ENCODE assay signal across 8 cellular contexts in genomic region chr20:23363257-23363649, GRCh38. TPM values are rescaled to one million over a fixed set of nuclear protein-coding genes. Genes with fewer than 3 reads are reported as not detected.
A peak's percentile ranks its signal among the peaks of the same experiment; 100 is the strongest.
DNase-seq lines count a peak whose midpoint lies in the region; ATAC-seq, FAIRE-seq and TF ChIP-seq lines count a peak whose summit lies in the region.

No MANE protein-coding gene starts in this region.

- POLR2A ChIA-PET in activated naive CD8-positive, alpha-beta T cell treated with anti-CD3 and anti-CD28 coated beads, Interleukin-2, amount 10 ng/mL, durations not matched to agents 7 days and 5 days (lab: Charles Lee): no interaction called here

- no peaks in the 10 kb centered on the region for H3K27me3 Mint-ChIP-seq in T-helper 2 cell treated with Interferon-gamma antibody and Interleukin-4, amounts not matched to agents 5 μg/mL and 100 μg/mL, for 36 hours (ENCODE audit: low read depth)
- no peaks in the 10 kb centered on the region for H3K27me3 Mint-ChIP-seq in activated naive CD8-positive, alpha-beta T cell treated with anti-CD3 and anti-CD28 coated beads, Interleukin-2, amount 10 ng/mL, durations not matched to agents 7 days and 5 days

- WGBS in testis, 2 donors: 40 to 41% methylated on average over 4 of the region's 4 CpGs

- peak overlapping the region; percentile 78 for H3K4me3 ChIP-seq in iPS-18c (ENCODE audit: insufficient read depth, low read depth, low read length)
- peak overlapping the region in 1 of 2 donors; percentile 94 for H3K4me3 ChIP-seq in testis

- FAIRE-seq in D721Med (lab: Jason Lieb, UNC): no peak

- peak overlapping the region; percentile 90 to 97 for H3K27ac ChIP-seq in testis

- no peaks in the 10 kb centered on the region for H3K9me3 Mint-ChIP-seq in T-helper 2 cell treated with Interferon-gamma antibody and Interleukin-4, amounts not matched to agents 5 μg/mL and 100 μg/mL, for 36 hours
- no peaks in the 10 kb centered on the region for H3K9me3 Mint-ChIP-seq in activated naive CD8-positive, alpha-beta T cell treated with anti-CD3 and anti-CD28 coated beads, Interleukin-2, amount 10 ng/mL, durations not matched to agents 7 days and 5 days

- no peak for TF ChIP-seq POLR2A in testis (IDR thresholded peaks at IDR 0.05)

- no peak for ATAC-seq in activated naive CD8-positive, alpha-beta T cell treated with anti-CD3 and anti-CD28 coated beads, Interleukin-2, amount 10 ng/mL, durations not matched to agents 7 days and 5 days (ENCODE audit: low read depth)

- intact Hi-C loops in testis (cut with DNase I; ENCODE audit: low total_unique reads): loop anchor here (5.0 kb wide), 1 partner anchor 59 kb away; the partner anchor contains the start of gene NAPB

- no peaks in the 10 kb centered on the region for H3K9me3 ChIP-seq in iPS-18c (ENCODE audit: control insufficient read depth, insufficient read depth, low read length)
- H3K9me3 ChIP-seq in testis: no peaks in the 10 kb centered on the region

- no peak for TF ChIP-seq CTCF in testis (IDR thresholded peaks at IDR 0.05)
- no peak for TF ChIP-seq CTCF in D721Med (IDR thresholded peaks at IDR 0.05; ENCODE audit: insufficient read depth, missing control alignments)

- H3K36me3 ChIP-seq in testis (ENCODE audit: low read depth, missing control alignments): no peaks in the 10 kb centered on the region

- H3K27me3 ChIP-seq in testis: no peaks in the 10 kb centered on the region

- H3K4me1 ChIP-seq in testis: peaks cover 62% of the 10 kb centered on the region

- H3K27ac Mint-ChIP-seq in T-helper 2 cell treated with Interferon-gamma antibody and Interleukin-4, amounts not matched to agents 5 μg/mL and 100 μg/mL, for 36 hours: peak overlapping the region; percentile 95
- H3K27ac Mint-ChIP-seq in activated naive CD8-positive, alpha-beta T cell treated with anti-CD3 and anti-CD28 coated beads, Interleukin-2, amount 10 ng/mL, durations not matched to agents 7 days and 5 days: peak overlapping the region; percentile 94

- peaks cover 28% of the 10 kb centered on the region for H3K36me3 Mint-ChIP-seq in T-helper 2 cell treated with Interferon-gamma antibody and Interleukin-4, amounts not matched to agents 5 μg/mL and 100 μg/mL, for 36 hours (ENCODE audit: low read depth)
- H3K36me3 Mint-ChIP-seq in activated naive CD8-positive, alpha-beta T cell treated with anti-CD3 and anti-CD28 coated beads, Interleukin-2, amount 10 ng/mL, durations not matched to agents 7 days and 5 days: peaks cover 25% of the 10 kb centered on the region

- DNase-seq in T-helper 2 cell treated with Interferon-gamma antibody and Interleukin-4, amounts not matched to agents 5 μg/mL and 100 μg/mL, for 36 hours (ENCODE audit: low spot score): no peak
- no peak for DNase-seq in T-helper 2 cell
- no peak for DNase-seq in activated naive CD8-positive, alpha-beta T cell treated with anti-CD3 and anti-CD28 coated beads, Interleukin-2, amount 10 ng/mL, durations not matched to agents 7 days and 5 days
- DNase-seq in testis: peak; percentile 34
- DNase-seq in D721Med (ENCODE audit: insufficient read length, low spot score): no peak
- no peak for DNase-seq in LoVo (ENCODE audit: low spot score)
- no peak for DNase-seq in NCI-H146 treated with DMSO at 0.1 percent for 48 hours (lab: John Stamatoyannopoulos, UW; ENCODE audit: unreplicated experiment)

- H3K4me1 Mint-ChIP-seq in T-helper 2 cell treated with Interferon-gamma antibody and Interleukin-4, amounts not matched to agents 5 μg/mL and 100 μg/mL, for 36 hours (ENCODE audit: low read depth): peaks cover 50% of the 10 kb centered on the region
- H3K4me1 Mint-ChIP-seq in activated naive CD8-positive, alpha-beta T cell treated with anti-CD3 and anti-CD28 coated beads, Interleukin-2, amount 10 ng/mL, durations not matched to agents 7 days and 5 days: peaks cover 51% of the 10 kb centered on the region

- H3K4me3 Mint-ChIP-seq in T-helper 2 cell treated with Interferon-gamma antibody and Interleukin-4, amounts not matched to agents 5 μg/mL and 100 μg/mL, for 36 hours: peak overlapping the region; percentile 94
- peak overlapping the region; percentile 94 for H3K4me3 Mint-ChIP-seq in activated naive CD8-positive, alpha-beta T cell treated with anti-CD3 and anti-CD28 coated beads, Interleukin-2, amount 10 ng/mL, durations not matched to agents 7 days and 5 days

RNA-seq across cellular contexts. Expression of gene GZF1, which starts 1.3 kb away (rescaled TPM):
- 10 to 100 TPM; 13.4 to 15.6 TPM for total RNA-seq in activated naive CD8-positive, alpha-beta T cell treated with anti-CD3 and anti-CD28 coated beads, Interleukin-2, amount 10 ng/mL, durations not matched to agents 7 days and 5 days
- total RNA-seq in testis: 10 to 100 TPM; 46.1 to 47.4 TPM
- polyA plus RNA-seq in testis (ENCODE audit: insufficient read depth, low read depth, low replicate concordance): 32.4 TPM

RNA-seq across cellular contexts. Expression of gene NXT1, which starts 12.7 kb away (rescaled TPM):
- 10 to 100 TPM; 29.9 to 31.9 TPM for total RNA-seq in activated naive CD8-positive, alpha-beta T cell treated with anti-CD3 and anti-CD28 coated beads, Interleukin-2, amount 10 ng/mL, durations not matched to agents 7 days and 5 days
- 10 to 100 TPM; 40.3 to 48.0 TPM for total RNA-seq in testis
- 26.3 TPM for polyA plus RNA-seq in testis (ENCODE audit: insufficient read depth, low read depth, low replicate concordance)

RNA-seq across cellular contexts. Expression of gene NAPB, which starts 58.0 kb away (rescaled TPM):
- 10 to 100 TPM; 18.1 to 20.7 TPM for total RNA-seq in activated naive CD8-positive, alpha-beta T cell treated with anti-CD3 and anti-CD28 coated beads, Interleukin-2, amount 10 ng/mL, durations not matched to agents 7 days and 5 days
- total RNA-seq in testis: 10 to 100 TPM; 37.8 to 40.4 TPM
- polyA plus RNA-seq in testis (ENCODE audit: insufficient read depth, low read depth, low replicate concordance): 14.7 TPM
